In genomic region chr4:25879587-25879986, GRCh38 we compare ENCODE assay signal across 1 cellular context.
TF ChIP-seq lines count a peak whose summit lies in the region.

No MANE protein-coding gene starts in this region.

TF ChIP-seq in GM12878, 131 proteins besides CTCF, POLR2A, EP300 and RAD21:
- TF ChIP-seq IKZF1 (conservative IDR thresholded peaks at IDR 0.05) (0 out of 2 replicates have a peak, but pooled peaks have one; percentile 23), NBN (IDR thresholded peaks at IDR 0.05) (0 out of 2 replicates have a peak, but pooled peaks have one; percentile 4), LARP7 (IDR thresholded peaks at IDR 0.05) (no peak), TBL1XR1 (IDR thresholded peaks at IDR 0.05; ENCODE audit: low read depth, low read length) (no peak), CHD4 (IDR thresholded peaks at IDR 0.05) (no peak), MLLT1 (IDR thresholded peaks at IDR 0.05) (no peak)
TF ChIP-seq in GM12878: peak in this region for 2.
